Comparison of ENCODE assay signal across 14 cellular contexts in the genomic region with DNA sequence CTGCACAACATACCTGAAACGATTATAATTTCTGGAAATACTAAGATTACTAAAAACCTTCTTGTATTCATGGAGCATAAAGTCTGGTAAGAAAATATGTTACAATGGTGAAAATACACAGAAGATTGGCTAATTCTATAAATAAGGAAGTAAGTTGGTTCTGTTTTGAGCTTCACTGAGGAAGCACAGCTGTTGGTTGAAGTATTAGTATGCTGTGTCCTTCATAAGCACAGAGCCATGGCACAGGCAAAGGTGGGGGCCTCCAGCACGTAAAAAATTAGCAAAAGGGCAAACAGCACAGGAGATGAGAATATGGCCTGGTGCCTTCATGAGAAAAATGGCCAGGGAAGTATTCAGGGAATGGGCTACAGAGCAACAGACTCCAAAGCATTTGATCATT.
A peak's percentile ranks its signal among the peaks of the same experiment; 100 is the strongest.
DNase-seq lines count a peak whose midpoint lies in the region; ATAC-seq and TF ChIP-seq lines count a peak whose summit lies in the region.
"Had no signal": no experiment of that assay in that cellular context is flagged by ENCODE, and none has a peak within 500 bp of the region (broad histone marks: within the 10 kb centered on the region; RNA-seq: fewer than 3 reads in every experiment).

No MANE protein-coding gene starts in this region.

- peak overlapping the region; percentile 97 for H3K27ac ChIP-seq in SK-N-MC

- H3K9me3 ChIP-seq in SK-N-MC (ENCODE audit: low read depth, low read length), result peaks cover 5% of the 10 kb centered on the region; the same call in 1 of the 2 replicates
- H3K9me3 ChIP-seq: mucosa of descending colon, SK-N-SH had no signal

- H3K4me3 ChIP-seq in SK-N-MC, result no peak overlapping the region
- H3K4me3 ChIP-seq: mucosa of descending colon had no signal

- no peak overlapping the region for H3K9ac ChIP-seq in SK-N-MC (ENCODE audit: insufficient read length)
- H3K9ac ChIP-seq: SK-N-SH had no signal

- no peak for TF ChIP-seq CTCF in GM20000 (IDR thresholded peaks at IDR 0.05; ENCODE audit: extremely low read depth, missing control alignments)

- ATAC-seq in HG03354 (IDR thresholded peaks at IDR 0.05; ENCODE audit: poor library complexity, severe bottlenecking, unreplicated experiment), result peak; percentile 66
- ATAC-seq: mucosa of descending colon had no signal

- DNase-seq in GF-D8 (lab: John Stamatoyannopoulos, UW), result peak; percentile 31
- DNase-seq in GM20000 (ENCODE audit: low spot score), result peak; percentile 60
- DNase-seq in SK-N-MC (ENCODE audit: low read depth, low spot score), result no peak
- no peak for DNase-seq in stimulated activated CD4-positive, alpha-beta T cell treated with anti-CD3 and anti-CD28 coated beads, Interleukin-15, amount 100 ng/mL, for 24 hours
- no peak for DNase-seq in amniotic stem cell (lab: John Stamatoyannopoulos, UW)
- DNase-seq in cortex of kidney (lab: John Stamatoyannopoulos, UW), result no peak
- no peak for DNase-seq in stimulated activated CD8-positive, alpha-beta memory T cell treated with anti-CD3 and anti-CD28 coated beads, Interleukin-4, amount 100 ng/mL, for 48 hours
- DNase-seq: activated CD4-positive, alpha-beta T cell treated with anti-CD3 and anti-CD28 coated beads, Interleukin-2, amount 50 U/mL, for 4 hours; activated naive CD4-positive, alpha-beta T cell treated with anti-CD3 and anti-CD28 coated beads for 36 hours; central memory CD4-positive, alpha-beta T cell; mucosa of descending colon; retina; SK-N-SH had no signal

- no peaks in the 10 kb centered on the region for H3K36me3 ChIP-seq in SK-N-MC (ENCODE audit: insufficient read depth, low read length)

Comparison
In these comparisons a context has a peak if more than half of its experiments do, and no peak if none do; other contexts are left out.
1. DNase-seq: peak in GF-D8 (single experiment) and GM20000 (single experiment); none in SK-N-MC (single experiment), stimulated activated CD4-positive, alpha-beta T cell treated with anti-CD3 and anti-CD28 coated beads, Interleukin-15, amount 100 ng/mL, for 24 hours (single experiment), amniotic stem cell (single experiment), cortex of kidney (single experiment) and stimulated activated CD8-positive, alpha-beta memory T cell treated with anti-CD3 and anti-CD28 coated beads, Interleukin-4, amount 100 ng/mL, for 48 hours (single experiment).